ENCODE assay signal across 15 cellular contexts in genomic region chr2:204491528-204491927, GRCh38. TPM values are rescaled to one million over a fixed set of nuclear protein-coding genes. Genes with fewer than 3 reads are reported as not detected.
DNase-seq lines count a peak whose midpoint lies in the region; ATAC-seq lines count a peak whose summit lies in the region.
"Had no signal": no experiment of that assay in that cellular context is flagged by ENCODE, and none has a peak within 500 bp of the region (broad histone marks: within the 10 kb centered on the region; RNA-seq: fewer than 3 reads in every experiment).

No MANE protein-coding gene starts in this region.

- H3K27ac Mint-ChIP-seq in T-helper 17 cell, result no peak overlapping the region
- no peak overlapping the region for H3K27ac Mint-ChIP-seq in activated CD8-positive, alpha-beta memory T cell treated with anti-CD3 and anti-CD28 coated beads, Interleukin-2, amount 10 ng/mL, durations not matched to agents 7 days and 5 days
- H3K27ac Mint-ChIP-seq: CD8-positive, alpha-beta memory T cell had no signal

- no peak for ATAC-seq in T-helper 17 cell
- no peak for ATAC-seq in activated CD8-positive, alpha-beta memory T cell treated with anti-CD3 and anti-CD28 coated beads, Interleukin-2, amount 10 ng/mL, durations not matched to agents 7 days and 5 days

- no peak overlapping the region for H3K4me3 Mint-ChIP-seq in T-helper 17 cell
- no peak overlapping the region for H3K4me3 Mint-ChIP-seq in activated CD8-positive, alpha-beta memory T cell treated with anti-CD3 and anti-CD28 coated beads, Interleukin-2, amount 10 ng/mL, durations not matched to agents 7 days and 5 days
- H3K4me3 Mint-ChIP-seq: CD8-positive, alpha-beta memory T cell; nephron had no signal

- no peaks in the 10 kb centered on the region for H3K27me3 ChIP-seq in adipocyte (replicated peaks; ENCODE audit: control insufficient read depth, insufficient read depth, low read length)

- H3K4me3 ChIP-seq in adipocyte (ENCODE audit: low read length), result no peak overlapping the region

- no peaks in the 10 kb centered on the region for H3K36me3 Mint-ChIP-seq in T-helper 17 cell (ENCODE audit: low read depth)
- no peaks in the 10 kb centered on the region for H3K36me3 Mint-ChIP-seq in activated CD8-positive, alpha-beta memory T cell treated with anti-CD3 and anti-CD28 coated beads, Interleukin-2, amount 10 ng/mL, durations not matched to agents 7 days and 5 days
- H3K36me3 Mint-ChIP-seq: CD8-positive, alpha-beta memory T cell had no signal

- H3K4me1 ChIP-seq in adipocyte (ENCODE audit: control insufficient read depth, insufficient read depth, low read length), result peaks cover 14% of the 10 kb centered on the region

- H3K36me3 ChIP-seq in adipocyte (ENCODE audit: control insufficient read depth, insufficient read depth, low read length, severe bottlenecking), result no peaks in the 10 kb centered on the region

- peaks cover 22% of the 10 kb centered on the region for H3K27me3 Mint-ChIP-seq in T-helper 17 cell
- peaks cover 8% of the 10 kb centered on the region for H3K27me3 Mint-ChIP-seq in activated CD8-positive, alpha-beta memory T cell treated with anti-CD3 and anti-CD28 coated beads, Interleukin-2, amount 10 ng/mL, durations not matched to agents 7 days and 5 days

- H3K9ac ChIP-seq in adipocyte (ENCODE audit: low read length), result no peak overlapping the region

- H3K9me3 ChIP-seq in adipocyte (ENCODE audit: control insufficient read depth, low read length) (no peaks in the 10 kb centered on the region), T-helper 17 cell (ENCODE audit: control insufficient read depth, low read length, poor library complexity, severe bottlenecking) (no peaks in the 10 kb centered on the region)

- H3K9me3 Mint-ChIP-seq in activated CD8-positive, alpha-beta memory T cell treated with anti-CD3 and anti-CD28 coated beads, Interleukin-2, amount 10 ng/mL, durations not matched to agents 7 days and 5 days (ENCODE audit: low read depth), result no peaks in the 10 kb centered on the region
- H3K9me3 Mint-ChIP-seq: CD8-positive, alpha-beta memory T cell had no signal

- H3K4me1 Mint-ChIP-seq in T-helper 17 cell, result peaks cover 2% of the 10 kb centered on the region
- no peaks in the 10 kb centered on the region for H3K4me1 Mint-ChIP-seq in activated CD8-positive, alpha-beta memory T cell treated with anti-CD3 and anti-CD28 coated beads, Interleukin-2, amount 10 ng/mL, durations not matched to agents 7 days and 5 days
- H3K4me1 Mint-ChIP-seq: CD8-positive, alpha-beta memory T cell had no signal

- DNase-seq in ELR (ENCODE audit: low read depth) (peak; percentile 48), NCI-H187 treated with DMSO at 0.1 percent for 48 hours (lab: John Stamatoyannopoulos, UW) (peak; percentile 1), adipocyte (ENCODE audit: low read depth) (peak; percentile 52), iris pigment epithelial cell (ENCODE audit: low read depth) (peak; percentile 20), T-helper 17 cell (no peak), GDM1 (lab: John Stamatoyannopoulos, UW) (no peak)
- no peak for DNase-seq in activated CD8-positive, alpha-beta memory T cell treated with anti-CD3 and anti-CD28 coated beads, Interleukin-2, amount 10 ng/mL, durations not matched to agents 7 days and 5 days
- DNase-seq in NK-92 treated with Interleukin-12 subunit alpha and Interleukin-12 subunit beta, amount 100 ng/mL, for 24 hours (lab: John Stamatoyannopoulos, UW), result no peak
- DNase-seq: amniotic stem cell; CD8-positive, alpha-beta memory T cell; kidney; MM.1S; stimulated activated CD4-positive, alpha-beta T cell treated with anti-CD3 and anti-CD28 coated beads, Interleukin-12 subunit alpha, Interleukin-12 subunit beta, amount 100 ng/mL, for 4 hours; stimulated activated CD8-positive, alpha-beta memory T cell treated with anti-CD3 and anti-CD28 coated beads, Interleukin-4, amount 100 ng/mL, for 48 hours had no signal

- CTCF ChIA-PET in activated CD8-positive, alpha-beta memory T cell treated with anti-CD3 and anti-CD28 coated beads, Interleukin-2, amount 10 ng/mL, durations not matched to agents 7 days and 5 days (lab: Charles Lee), result no interaction called here

RNA-seq across cellular contexts. Expression of gene PARD3B, which starts 53.7 kb away (rescaled TPM):
- total RNA-seq in T-helper 17 cell, result 1 to 10 TPM; 1.5 to 3.0 TPM
- total RNA-seq in activated CD8-positive, alpha-beta memory T cell treated with anti-CD3 and anti-CD28 coated beads, Interleukin-2, amount 10 ng/mL, durations not matched to agents 7 days and 5 days, result under 1 TPM in 1 of 2 experiments, not detected in 1; 0.16 TPM

Comparison
In these comparisons a context has a peak if more than half of its experiments do, and no peak if none do; other contexts are left out.
1. DNase-seq: peak in ELR (single experiment), NCI-H187 treated with DMSO at 0.1 percent for 48 hours (single experiment), adipocyte (single experiment) and iris pigment epithelial cell (single experiment); none in T-helper 17 cell (0 of 3), GDM1 (single experiment), activated CD8-positive, alpha-beta memory T cell treated with anti-CD3 and anti-CD28 coated beads, Interleukin-2, amount 10 ng/mL, durations not matched to agents 7 days and 5 days (single experiment) and NK-92 treated with Interleukin-12 subunit alpha and Interleukin-12 subunit beta, amount 100 ng/mL, for 24 hours (single experiment).